In the genomic region with DNA sequence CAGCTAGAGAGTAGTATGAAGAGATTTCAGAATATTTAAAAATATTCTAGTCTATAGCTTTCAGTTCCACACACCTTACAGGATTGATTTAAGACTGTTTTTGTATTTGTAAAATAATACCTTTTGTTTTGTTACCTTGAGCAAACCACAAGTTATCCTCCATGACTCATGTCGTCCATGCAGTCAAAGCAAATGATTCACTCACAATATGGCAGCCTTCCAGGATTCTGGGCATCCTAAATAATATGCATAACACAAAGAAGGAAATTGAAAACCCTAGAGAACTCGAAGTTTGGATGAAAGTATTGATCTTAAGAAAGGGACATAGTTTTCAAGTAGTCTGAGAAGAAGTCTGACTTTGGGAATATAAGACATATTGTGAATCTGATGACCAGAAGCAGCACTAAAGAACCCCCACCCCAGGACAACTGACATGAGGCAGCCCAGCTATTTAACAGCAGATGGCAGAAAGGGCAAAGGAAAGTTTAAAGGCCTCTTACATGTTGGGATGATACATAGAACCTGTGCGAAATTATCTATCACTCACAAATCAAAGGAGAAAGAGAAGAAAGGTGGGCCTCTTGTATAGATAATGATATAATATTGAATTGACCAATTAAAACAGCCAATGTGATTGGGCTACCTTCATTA, we compare ENCODE assay signal across 11 cellular contexts.
A peak's percentile ranks its signal among the peaks of the same experiment; 100 is the strongest.
DNase-seq lines count a peak whose midpoint lies in the region; ATAC-seq, FAIRE-seq and TF ChIP-seq lines count a peak whose summit lies in the region.
"Had no signal": no experiment of that assay in that cellular context is flagged by ENCODE, and none has a peak within 500 bp of the region (broad histone marks: within the 10 kb centered on the region; RNA-seq: fewer than 3 reads in every experiment).

No MANE protein-coding gene starts in this region.

- TF ChIP-seq EP300 in stomach (IDR thresholded peaks at IDR 0.05): no peak

- 41 to 60% (median 53%) methylated on average over 3 of the region's 3 CpGs for WGBS in stomach, 5 donors
- WGBS in pancreas, 2 donors: 41 to 50% methylated on average over 3 of the region's 3 CpGs

- intact Hi-C loops in stomach (cut with DNase I; ENCODE audit: low total_unique reads) (no loop called here), pancreas (cut with DNase I) (no loop called here)

- peak; percentile 83 for DNase-seq in HCEC 1CT
- DNase-seq in RCC 7860 (ENCODE audit: low spot score): peak; percentile 77
- DNase-seq in fibroblast of lung (ENCODE audit: low read depth in 2 of 2): peak; percentile 86 to 93
- DNase-seq in stomach: no peak
- DNase-seq in pancreas: no peak
- no peak for DNase-seq in T-helper 1 cell
- DNase-seq: activated gamma-delta T cell, erythroblast, NCI-H748 treated with DMSO at 0.1 percent for 48 hours had no signal

- no peak overlapping the region for H2AFZ ChIP-seq in fibroblast of lung (ENCODE audit: low read length)

- ATAC-seq in GM19023 (IDR thresholded peaks at IDR 0.05; ENCODE audit: unreplicated experiment) (no peak), pancreas (no peak)

- no peak for TF ChIP-seq POLR2A in stomach (IDR thresholded peaks at IDR 0.05)

- no peak overlapping the region for H3K4me2 ChIP-seq in fibroblast of lung (ENCODE audit: extremely low read depth, insufficient read depth, low read length)

- no peak overlapping the region for H3K9ac ChIP-seq in fibroblast of lung (ENCODE audit: insufficient read depth, low read length)

- H3K27me3 ChIP-seq in fibroblast of lung (ENCODE audit: control insufficient read depth, insufficient read depth, low read length) (no peaks in the 10 kb centered on the region), stomach (no peaks in the 10 kb centered on the region), pancreas (no peaks in the 10 kb centered on the region)

- no peaks in the 10 kb centered on the region for H3K36me3 ChIP-seq in fibroblast of lung (ENCODE audit: control insufficient read depth, insufficient read depth, low read length)
- no peaks in the 10 kb centered on the region for H3K36me3 ChIP-seq in stomach
- no peaks in the 10 kb centered on the region for H3K36me3 ChIP-seq in pancreas

- H3K79me2 ChIP-seq in fibroblast of lung (ENCODE audit: control insufficient read depth, insufficient read depth, low read length): no peaks in the 10 kb centered on the region

- H3K9me3 ChIP-seq in fibroblast of lung (ENCODE audit: control insufficient read depth, insufficient read depth, low read depth, low read length): no peaks in the 10 kb centered on the region
- peaks cover 0 to 5% (median 0%) of the 10 kb centered on the region in 4 donors for H3K9me3 ChIP-seq in stomach
- no peaks in the 10 kb centered on the region for H3K9me3 ChIP-seq in pancreas

- H3K27ac ChIP-seq in 22Rv1 (peak overlapping the region; percentile 7; the same call in 1 of the 2 replicates), fibroblast of lung (ENCODE audit: insufficient read depth, low read length) (no peak overlapping the region), stomach (no peak overlapping the region), pancreas (no peak overlapping the region)

- no peak overlapping the region for H3K4me3 ChIP-seq in fibroblast of lung (replicated peaks in 1 of 4; ENCODE audit: control extremely low read depth in 1 of 4, insufficient read depth in 1 of 4, low read depth in 3 of 4, low read length in 4 of 4)
- no peak overlapping the region for H3K4me3 ChIP-seq in stomach
- H3K4me3 ChIP-seq in pancreas: no peak overlapping the region

- H4K20me1 ChIP-seq in fibroblast of lung (ENCODE audit: control insufficient read depth, extremely low read depth, insufficient read depth, low read length): no peaks in the 10 kb centered on the region

- no peak; the same call in 1 of the 2 replicates for TF ChIP-seq CTCF in 22Rv1 (IDR thresholded peaks at IDR 0.05)
- TF ChIP-seq CTCF in fibroblast of lung (conservative IDR thresholded peaks at IDR 0.05 in 1 of 2, IDR thresholded peaks at IDR 0.05 in 1 of 2; ENCODE audit: low read depth in 1 of 2, low read length in 2 of 2): no peak
- TF ChIP-seq CTCF in stomach (IDR thresholded peaks at IDR 0.05): no peak
- TF ChIP-seq CTCF in pancreas (IDR thresholded peaks at IDR 0.05): no peak

- H3K4me1 ChIP-seq in fibroblast of lung (ENCODE audit: control insufficient read depth, extremely low read depth, insufficient read depth, low read length): no peaks in the 10 kb centered on the region
- H3K4me1 ChIP-seq in stomach: no peaks in the 10 kb centered on the region
- H3K4me1 ChIP-seq in pancreas: no peaks in the 10 kb centered on the region

- FAIRE-seq in RCC 7860 (lab: Jason Lieb, UNC): peak; percentile 94
- FAIRE-seq in pancreas (lab: Jason Lieb, UNC): no peak

Comparison
In these comparisons a context has a peak if more than half of its experiments do, and no peak if none do; other contexts are left out.
1. DNase-seq: peak in HCEC 1CT (single experiment), RCC 7860 (single experiment) and fibroblast of lung (2 of 2); none in stomach (single experiment), pancreas (0 of 6) and T-helper 1 cell (0 of 5).